Comparison of ENCODE assay signal across 20 cellular contexts in genomic region chr1:39416609-39417008, GRCh38.
DNase-seq lines count a peak whose midpoint lies in the region; ATAC-seq, FAIRE-seq and TF ChIP-seq lines count a peak whose summit lies in the region.
"Had no signal": no experiment of that assay in that cellular context is flagged by ENCODE, and none has a peak within 500 bp of the region (broad histone marks: within the 10 kb centered on the region; RNA-seq: fewer than 3 reads in every experiment).

No MANE protein-coding gene starts in this region.

- no peak for DNase-seq in GM23338 (ENCODE audit: low spot score)
- DNase-seq in Panc1 (ENCODE audit: low read depth, low spot score) = no peak
- no peak for DNase-seq in endothelial cell of umbilical vein (ENCODE audit: low read depth, low spot score)
- DNase-seq in H54 (ENCODE audit: insufficient read length, low spot score) = no peak
- no peak for DNase-seq in lower lobe of right lung
- no peak for DNase-seq in NCI-H1105 (lab: John Stamatoyannopoulos, UW)
- DNase-seq: EL, MM.1S, NCI-H1092 treated with DMSO at 0.1 percent for 48 hours, NCI-H1694 treated with DMSO at 0.1 percent for 48 hours, NCI-H2171, NCI-H446, NCI-H748 treated with DMSO at 0.1 percent for 48 hours, PC-3 had no signal

- TF ChIP-seq CTCF in GM23338 (conservative IDR thresholded peaks at IDR 0.05; ENCODE audit: low read depth in 2 of 2) (no peak), Panc1 (IDR thresholded peaks at IDR 0.05) (no peak), endothelial cell of umbilical vein (IDR thresholded peaks at IDR 0.05; ENCODE audit: extremely low read depth in 1 of 2, insufficient read depth in 1 of 2, low read depth in 1 of 2, low read length in 2 of 2) (no peak), neural cell (IDR thresholded peaks at IDR 0.05; ENCODE audit: poor library complexity, severe bottlenecking) (no peak), lower lobe of right lung (IDR thresholded peaks at IDR 0.05) (no peak)

- peaks cover 13% of the 10 kb centered on the region for H3K27me3 Mint-ChIP-seq in GM23338 (ENCODE audit: insufficient read depth, low read depth, poor library complexity)

- peaks cover 56% of the 10 kb centered on the region for H4K20me1 ChIP-seq in GM23338 (replicated peaks; ENCODE audit: insufficient read depth)
- H4K20me1 ChIP-seq in endothelial cell of umbilical vein (replicated peaks; ENCODE audit: control insufficient read depth, extremely low read depth, insufficient read depth, low read length) = peaks cover 38% of the 10 kb centered on the region
- H4K20me1 ChIP-seq in neural cell (ENCODE audit: insufficient read depth) = peaks cover 5% of the 10 kb centered on the region

- POLR2A ChIA-PET in Panc1 (lab: Charles Lee) = no interaction called here
- POLR2A ChIA-PET in endothelial cell of umbilical vein (lab: Charles Lee) = no interaction called here

- TF ChIP-seq POLR2A in endothelial cell of umbilical vein (IDR thresholded peaks at IDR 0.05; ENCODE audit: low read depth, low read length) = no peak
- TF ChIP-seq POLR2A in H54 (IDR thresholded peaks at IDR 0.05; ENCODE audit: low read depth, low read length) = no peak

- ATAC-seq in GM23338 (no peak), Panc1 (no peak), GM18498 (IDR thresholded peaks at IDR 0.05; ENCODE audit: unreplicated experiment) (no peak), lower lobe of right lung (no peak)
- ATAC-seq: HepG2, PC-3 had no signal

- H3F3A ChIP-seq in GM23338 (replicated peaks; ENCODE audit: low read depth) (no peaks in the 10 kb centered on the region; the same call in 1 of the 2 replicates), neural cell (ENCODE audit: insufficient read depth, low read length, poor library complexity, severe bottlenecking) (no peaks in the 10 kb centered on the region)

- no peaks in the 10 kb centered on the region for H3K9me1 ChIP-seq in endothelial cell of umbilical vein (replicated peaks; ENCODE audit: control insufficient read depth, extremely low read depth, insufficient read depth, low read length)

- in situ Hi-C loops in Panc1 (cut with HindIII; ENCODE audit: low pct_unique_long_range_greater_than_20kb, low sequenced_read_pairs) = no loop called here

- H3K79me2 ChIP-seq in GM23338 (replicated peaks; ENCODE audit: insufficient read depth) = peaks cover 93% of the 10 kb centered on the region
- H3K79me2 ChIP-seq in endothelial cell of umbilical vein (ENCODE audit: control insufficient read depth, insufficient read depth, low read length) = peaks cover 92% of the 10 kb centered on the region
- H3K79me2 ChIP-seq in neural cell (replicated peaks; ENCODE audit: insufficient read depth, low read length) = peaks cover 69% of the 10 kb centered on the region

- H3K9me2 ChIP-seq in GM23338 (ENCODE audit: insufficient read depth) (no peaks in the 10 kb centered on the region), neural cell (ENCODE audit: insufficient read depth, low read length) (no peaks in the 10 kb centered on the region)

- H3K27me3 ChIP-seq in GM23338 (ENCODE audit: insufficient read depth) = no peaks in the 10 kb centered on the region
- no peaks in the 10 kb centered on the region for H3K27me3 ChIP-seq in Panc1 (ENCODE audit: control insufficient read depth, insufficient read depth, low read length)
- H3K27me3 ChIP-seq in endothelial cell of umbilical vein (ENCODE audit: control insufficient read depth in 2 of 2, insufficient read depth in 2 of 2, low read length in 2 of 2) = no peaks in the 10 kb centered on the region
- no peaks in the 10 kb centered on the region for H3K27me3 ChIP-seq in neural cell (ENCODE audit: insufficient read depth, low read depth, low read length)
- no peaks in the 10 kb centered on the region for H3K27me3 ChIP-seq in lower lobe of right lung (ENCODE audit: low read depth)
- H3K27me3 ChIP-seq: SJSA1 had no signal

- H3K27ac ChIP-seq in GM23338 (ENCODE audit: low read depth) (no peak overlapping the region), Panc1 (ENCODE audit: low read length) (peak overlapping the region; percentile 51; the same call in 1 of the 2 replicates), endothelial cell of umbilical vein (ENCODE audit: insufficient read depth, low read depth, low read length) (no peak overlapping the region), neural cell (ENCODE audit: low read length) (no peak overlapping the region), lower lobe of right lung (no peak overlapping the region)
- H3K27ac ChIP-seq: C4-2B, KMS-11, SJSA1 had no signal

- H3K36me3 ChIP-seq in GM23338 (ENCODE audit: insufficient read depth) = peaks cover 9% of the 10 kb centered on the region
- peaks cover 12% of the 10 kb centered on the region for H3K36me3 ChIP-seq in Panc1 (ENCODE audit: control insufficient read depth, insufficient read depth, low read length)
- H3K36me3 ChIP-seq in endothelial cell of umbilical vein (ENCODE audit: control insufficient read depth in 2 of 2, extremely low read depth in 1 of 2, insufficient read depth in 2 of 2, low read length in 2 of 2) = peaks cover 19 to 20% of the 10 kb centered on the region in 2 experiments
- H3K36me3 ChIP-seq in neural cell (ENCODE audit: insufficient read depth, low read length) = no peaks in the 10 kb centered on the region
- peaks cover 18% of the 10 kb centered on the region for H3K36me3 ChIP-seq in lower lobe of right lung

- no peak overlapping the region for H2AFZ ChIP-seq in GM23338
- H2AFZ ChIP-seq in endothelial cell of umbilical vein (ENCODE audit: low read depth, low read length) = no peak overlapping the region
- H2AFZ ChIP-seq in neural cell (ENCODE audit: low read depth, low read length) = no peak overlapping the region

- H3K36me3 Mint-ChIP-seq in GM23338 (ENCODE audit: low read depth) = peaks cover 64% of the 10 kb centered on the region

- H3K4me2 ChIP-seq in GM23338 (peak overlapping the region; percentile 65; the same call in 1 of the 2 replicates), endothelial cell of umbilical vein (ENCODE audit: insufficient read depth, low read length) (peak overlapping the region; percentile 38), neural cell (ENCODE audit: low read length) (peak overlapping the region; percentile 19)
- H3K4me2 ChIP-seq: KMS-11 had no signal

- peaks cover 13% of the 10 kb centered on the region; the same call in 2 of the 3 replicates for H3K9me3 Mint-ChIP-seq in GM23338

- H3K9me3 ChIP-seq in Panc1 (ENCODE audit: control insufficient read depth, insufficient read depth, low read depth, low read length) = no peaks in the 10 kb centered on the region
- no peaks in the 10 kb centered on the region for H3K9me3 ChIP-seq in endothelial cell of umbilical vein (replicated peaks; ENCODE audit: control insufficient read depth, insufficient read depth, low read length)
- H3K9me3 ChIP-seq in neural cell (ENCODE audit: low read length) = no peaks in the 10 kb centered on the region
- H3K9me3 ChIP-seq in lower lobe of right lung = no peaks in the 10 kb centered on the region
- H3K9me3 ChIP-seq: SJSA1 had no signal

- intact Hi-C loops in Panc1 (cut with micrococcal nuclease; ENCODE audit: unreplicated experiment) = no loop called here
- intact Hi-C loops in endothelial cell of umbilical vein (cut with micrococcal nuclease) = loop anchor here (10.0 kb wide), 1 partner anchor 52 kb away; no protein-coding TSS in a partner anchor
- intact Hi-C loops in lower lobe of right lung (cut with DNase I) = no loop called here

- H3K4me1 Mint-ChIP-seq in GM23338 = peaks cover 23% of the 10 kb centered on the region

- H3K4me1 ChIP-seq in GM23338 (ENCODE audit: insufficient read depth) = peaks cover 25% of the 10 kb centered on the region
- H3K4me1 ChIP-seq in Panc1 (ENCODE audit: control insufficient read depth, insufficient read depth, low read length) = peaks cover 44% of the 10 kb centered on the region
- peaks cover 40% of the 10 kb centered on the region for H3K4me1 ChIP-seq in endothelial cell of umbilical vein (ENCODE audit: control insufficient read depth, extremely low read depth, insufficient read depth, low read length)
- peaks cover 70% of the 10 kb centered on the region for H3K4me1 ChIP-seq in lower lobe of right lung

- H3K9ac ChIP-seq in endothelial cell of umbilical vein (replicated peaks; ENCODE audit: extremely low read depth, insufficient read depth, low read length) (no peak overlapping the region), neural cell (ENCODE audit: low read length) (no peak overlapping the region)
- H3K9ac ChIP-seq: KMS-11 had no signal

- CTCF ChIA-PET in Panc1 (lab: Charles Lee) = no interaction called here
- CTCF ChIA-PET in endothelial cell of umbilical vein (lab: Charles Lee) = interaction anchor here (1.3 to 1.8 kb wide), 2 partner anchors 16 to 29 kb away, joined by 3 to 5 read pairs; no protein-coding TSS in a partner anchor

- BruUV-seq in Panc1 (replicated peaks; lab: Mats Ljungman, UMichigan) (no TSS peak), endothelial cell of umbilical vein (replicated peaks; lab: Mats Ljungman, UMichigan) (no TSS peak)

- dilution Hi-C loops in endothelial cell of umbilical vein (cut with MboI; ENCODE audit: extremely low pct_ligation_motif_present, low sequenced_read_pairs) = no loop called here

- no peak overlapping the region for H3K27ac Mint-ChIP-seq in GM23338

- 0 out of 2 replicates have a peak overlapping the region, but pooled peaks have one; percentile 37 for H3K4me3 ChIP-seq in GM23338
- no peak overlapping the region for H3K4me3 ChIP-seq in Panc1 (ENCODE audit: low read depth in 2 of 2, low read length in 2 of 2)
- no peak overlapping the region for H3K4me3 ChIP-seq in endothelial cell of umbilical vein (replicated peaks in 1 of 3; ENCODE audit: insufficient read depth in 1 of 3, low read depth in 1 of 3, low read length in 3 of 3)
- H3K4me3 ChIP-seq in neural cell (ENCODE audit: low read length) = peak overlapping the region; percentile 52
- no peak overlapping the region for H3K4me3 ChIP-seq in lower lobe of right lung
- H3K4me3 ChIP-seq: SJSA1 had no signal

- no peak for TF ChIP-seq RAD21 in neural cell (conservative IDR thresholded peaks at IDR 0.05)

- H3K4me3 Mint-ChIP-seq in GM23338 = no peak overlapping the region

- no peak for FAIRE-seq in endothelial cell of umbilical vein (lab: Jason Lieb, UNC)
- no peak for FAIRE-seq in H54 (lab: Jason Lieb, UNC)

- no peak for TF ChIP-seq EP300 in neural cell (conservative IDR thresholded peaks at IDR 0.05; ENCODE audit: poor library complexity, severe bottlenecking)

TF ChIP-seq in GM23338, 12 proteins besides CTCF, POLR2A, EP300 and RAD21 (continues in another document):
- TF ChIP-seq CREB1 (CRISPR knock-in tag; IDR thresholded peaks at IDR 0.05; ENCODE audit: low read depth) (no peak), JUNB (IDR thresholded peaks at IDR 0.05; ENCODE audit: unreplicated experiment) (no peak), NANOG (IDR thresholded peaks at IDR 0.05; ENCODE audit: borderline replicate concordance) (no peak)

TF ChIP-seq in endothelial cell of umbilical vein, 7 proteins besides CTCF, POLR2A, EP300 and RAD21 (continues in another document):
- no peak for TF ChIP-seq MYC (IDR thresholded peaks at IDR 0.05; ENCODE audit: low read depth, low read length)
- no peak for TF ChIP-seq FOS (IDR thresholded peaks at IDR 0.05; ENCODE audit: borderline replicate concordance, insufficient read depth, low read length)

Comparison
In these comparisons a context has a peak if more than half of its experiments do, and no peak if none do; other contexts are left out.
1. H3K4me3 ChIP-seq: peak in GM23338 (single experiment) and neural cell (single experiment); none in Panc1 (0 of 2), endothelial cell of umbilical vein (0 of 3) and lower lobe of right lung (single experiment).
2. Peak in every context shown above with its lines, with median percentiles within 50 percentile points of each other: H3K4me2 ChIP-seq.